In the genomic region with DNA sequence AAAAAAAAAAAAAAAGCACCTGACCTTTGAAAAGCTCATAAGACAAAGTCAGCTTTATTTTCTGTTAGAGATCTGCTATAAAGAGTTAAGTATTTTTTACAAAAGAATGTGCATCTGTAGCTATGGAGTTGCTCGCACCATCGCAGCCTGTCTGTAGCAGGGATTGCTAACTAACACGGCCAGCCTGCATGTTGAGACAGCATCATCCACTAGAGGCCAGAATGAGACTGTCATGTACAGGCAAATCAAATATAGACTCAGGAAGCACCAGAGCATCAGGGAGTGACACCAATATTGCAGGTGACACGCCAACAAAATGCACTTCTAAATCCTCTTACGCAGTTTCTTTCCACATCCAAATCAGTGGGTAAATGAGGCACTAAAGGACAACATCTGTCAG, we compare ENCODE assay signal across 8 cellular contexts.
DNase-seq lines count a peak whose midpoint lies in the region; ATAC-seq, FAIRE-seq and TF ChIP-seq lines count a peak whose summit lies in the region.

No MANE protein-coding gene starts in this region.

- H2BK15ac ChIP-seq in H1 (ENCODE audit: low read length): 0 out of 2 replicates have a peak overlapping the region, but pooled peaks have one; percentile 47
- H2BK15ac ChIP-seq in mesenchymal stem cell (ENCODE audit: low read depth, poor library complexity, severe bottlenecking): no peak overlapping the region

- no peak overlapping the region for H3K56ac ChIP-seq in H1 (replicated peaks; ENCODE audit: insufficient read length, low read depth, low read length)

- 84% methylated on average over 5 of the region's 5 CpGs; no CpG with 5 or more reads in 1 of the 2 experiments for WGBS in H1 (ENCODE audit: extremely low coverage in 1 of 2, insufficient coverage in 1 of 2, insufficient read length in 1 of 2, insufficient replicate concordance in 2 of 2, low coverage in 1 of 2, low lambda C conversion rate in 2 of 2, missing lambda C conversion rate in 1 of 2), 2 experiments
- WGBS in mesenchymal stem cell: 73% methylated on average over 3 of the region's 5 CpGs

- H2AFZ ChIP-seq in H1 (ENCODE audit: low read length) (no peak overlapping the region), mesenchymal stem cell (ENCODE audit: low read depth, low read length) (no peak overlapping the region)

- no peaks in the 10 kb centered on the region for H3K27me3 Mint-ChIP-seq in activated T-cell treated with anti-CD3 and anti-CD28 coated beads, Interleukin-2, amount 50 U/mL, for 24 hours

- no peak overlapping the region for H3K4me2 ChIP-seq in H1 (ENCODE audit: insufficient read depth in 1 of 2, low read depth in 2 of 2, low read length in 2 of 2)
- H3K4me2 ChIP-seq in mesenchymal stem cell (ENCODE audit: low read length, poor library complexity, severe bottlenecking): no peak overlapping the region

- no peak overlapping the region for H3K4me3 ChIP-seq in H1 (ENCODE audit: extremely low read depth in 1 of 4, insufficient read depth in 2 of 4, low read depth in 3 of 4, low read length in 4 of 4)
- H3K4me3 ChIP-seq in mesenchymal stem cell (ENCODE audit: insufficient read depth in 1 of 2, low read depth in 1 of 2, low read length in 2 of 2): no peak overlapping the region

- intact Hi-C loops in Right ventricle myocardium inferior (cut with DNase I): loop anchor here (5.0 kb wide), 1 partner anchor 448 kb away; no protein-coding TSS in a partner anchor
- intact Hi-C loops in cardiac septum (cut with DNase I): loop anchor here (1.0 to 5.0 kb wide), 2 partner anchors 345 to 403 kb away; no protein-coding TSS in a partner anchor

- FAIRE-seq in H1 (lab: Jason Lieb, UNC): peak; percentile 55

- H3K18ac ChIP-seq in H1 (ENCODE audit: extremely low read depth, low read length) (no peak overlapping the region), mesenchymal stem cell (ENCODE audit: low read depth in 1 of 2, low read length in 2 of 2) (no peak overlapping the region)

- peak; percentile 45 to 61 (median 45) for TF ChIP-seq CTCF in H1 (IDR thresholded peaks at IDR 0.05; ENCODE audit: control extremely low read depth in 1 of 3, insufficient read depth in 1 of 3, low read depth in 1 of 3, low read length in 3 of 3)

- peak; percentile 85 for ATAC-seq in Right ventricle myocardium inferior
- ATAC-seq in HG02571 (IDR thresholded peaks at IDR 0.05; ENCODE audit: unreplicated experiment): no peak

- H2BK120ac ChIP-seq in H1 (replicated peaks; ENCODE audit: low read depth, low read length): no peak overlapping the region
- H2BK120ac ChIP-seq in mesenchymal stem cell (ENCODE audit: low read depth, low read length): no peak overlapping the region

- no peaks in the 10 kb centered on the region for H4K20me1 ChIP-seq in H1 (replicated peaks in 1 of 2; ENCODE audit: control insufficient read depth in 1 of 2, insufficient read depth in 2 of 2, low read length in 2 of 2)

- peak; percentile 69 to 76 for TF ChIP-seq RAD21 in H1 (IDR thresholded peaks at IDR 0.05 in 1 of 2, conservative IDR thresholded peaks at IDR 0.05 in 1 of 2; ENCODE audit: low read depth in 2 of 2, low read length in 2 of 2)

- H2BK20ac ChIP-seq in H1 (ENCODE audit: low read length): no peak overlapping the region

- H4K91ac ChIP-seq in H1 (replicated peaks; ENCODE audit: insufficient read length, low read length) (no peak overlapping the region), mesenchymal stem cell (ENCODE audit: low read length) (no peak overlapping the region)

- no peak overlapping the region for H3K4ac ChIP-seq in H1 (replicated peaks; ENCODE audit: insufficient read length, low read depth, low read length)
- H3K4ac ChIP-seq in mesenchymal stem cell (ENCODE audit: low read depth in 1 of 2, low read length in 2 of 2): no peak overlapping the region

- CTCF ChIA-PET in H1 (lab: Charles Lee; ENCODE audit: partially characterized antibody): interaction anchor here (0.7 to 2.1 kb wide), 11 partner anchors 13 to 445 kb away, joined by 3 to 6 read pairs (median 3); no protein-coding TSS in a partner anchor

- H3K4me3 Mint-ChIP-seq in activated T-cell treated with anti-CD3 and anti-CD28 coated beads, Interleukin-2, amount 50 U/mL, for 24 hours: no peak overlapping the region

- H3K14ac ChIP-seq in H1 (ENCODE audit: insufficient read length): no peak overlapping the region
- H3K14ac ChIP-seq in mesenchymal stem cell (ENCODE audit: low read length in 2 of 2): no peak overlapping the region

- H2BK12ac ChIP-seq in H1 (ENCODE audit: low read depth, low read length) (no peak overlapping the region), mesenchymal stem cell (ENCODE audit: low read length in 2 of 2) (no peak overlapping the region)

- H3K27me3 ChIP-seq in H1 (replicated peaks in 1 of 4; ENCODE audit: control insufficient read depth in 3 of 4, extremely low read depth in 1 of 4, insufficient read depth in 3 of 4, low read length in 3 of 4): no peaks in the 10 kb centered on the region
- H3K27me3 ChIP-seq in mesenchymal stem cell (ENCODE audit: control insufficient read depth in 1 of 2, insufficient read depth in 1 of 2, low read length in 2 of 2): peaks cover 6 to 48% of the 10 kb centered on the region in 2 experiments

- no peaks in the 10 kb centered on the region for H3K9me3 Mint-ChIP-seq in activated T-cell treated with anti-CD3 and anti-CD28 coated beads, Interleukin-2, amount 50 U/mL, for 24 hours

- no peaks in the 10 kb centered on the region for H3K36me3 ChIP-seq in H1 (ENCODE audit: control insufficient read depth in 2 of 4, insufficient read depth in 4 of 4, low read length in 3 of 4)
- H3K36me3 ChIP-seq in mesenchymal stem cell (ENCODE audit: control insufficient read depth in 1 of 2, insufficient read depth in 2 of 2, low read depth in 1 of 2, low read length in 2 of 2): no peaks in the 10 kb centered on the region

- H3K9me3 ChIP-seq in H1 (ENCODE audit: insufficient read depth in 2 of 2, low read depth in 1 of 2, low read length in 1 of 2) (no peaks in the 10 kb centered on the region), mesenchymal stem cell (ENCODE audit: control insufficient read depth, low read length) (no peaks in the 10 kb centered on the region)

- no peaks in the 10 kb centered on the region for H3K4me1 Mint-ChIP-seq in activated T-cell treated with anti-CD3 and anti-CD28 coated beads, Interleukin-2, amount 50 U/mL, for 24 hours (ENCODE audit: low read depth)

- H4K8ac ChIP-seq in H1 (ENCODE audit: extremely low read depth, insufficient read depth, low read length): no peak overlapping the region
- H4K8ac ChIP-seq in mesenchymal stem cell (ENCODE audit: low read length): no peak overlapping the region

- H3K23ac ChIP-seq in H1 (ENCODE audit: insufficient read length): no peak overlapping the region
- H3K23ac ChIP-seq in mesenchymal stem cell (ENCODE audit: low read length in 2 of 2): no peak overlapping the region

- POLR2A ChIA-PET in H1 (lab: Charles Lee; ENCODE audit: partially characterized antibody): no interaction called here

- H2AK5ac ChIP-seq in H1 (ENCODE audit: low read depth, low read length): no peak overlapping the region
- H2AK5ac ChIP-seq in mesenchymal stem cell (ENCODE audit: low read length, severe bottlenecking): no peak overlapping the region

- H3K23me2 ChIP-seq in H1 (ENCODE audit: low read depth, low read length): no peaks in the 10 kb centered on the region

- H3K27ac Mint-ChIP-seq in activated T-cell treated with anti-CD3 and anti-CD28 coated beads, Interleukin-2, amount 50 U/mL, for 24 hours: no peak overlapping the region

- no peak for DNase-seq in Right ventricle myocardium inferior (ENCODE audit: missing footprints)
- no peak for DNase-seq in cardiac septum (ENCODE audit: low spot score)
- peak; percentile 34 for DNase-seq in NCI-H748 treated with DMSO at 0.1 percent for 48 hours (lab: John Stamatoyannopoulos, UW)
- no peak for DNase-seq in H1 (ENCODE audit: low read depth in 1 of 2, low spot score in 2 of 2)
- peak; percentile 26 for DNase-seq in mesenchymal stem cell
- no peak for DNase-seq in stimulated activated CD4-positive, alpha-beta T cell treated with anti-CD3 and anti-CD28 coated beads, Interleukin-12 subunit alpha, Interleukin-12 subunit beta, amount 100 ng/mL, for 4 hours
- no peak for DNase-seq in activated T-cell treated with anti-CD3 and anti-CD28 coated beads, Interleukin-2, amount 50 U/mL, for 24 hours

- no peak overlapping the region for H4K5ac ChIP-seq in H1 (ENCODE audit: insufficient read length, low read depth, low read length)

- no peaks in the 10 kb centered on the region for H3K36me3 Mint-ChIP-seq in activated T-cell treated with anti-CD3 and anti-CD28 coated beads, Interleukin-2, amount 50 U/mL, for 24 hours (ENCODE audit: low read depth)

- H3K79me2 ChIP-seq in H1 (ENCODE audit: control insufficient read depth in 1 of 2, insufficient read depth in 2 of 2, low read length in 2 of 2): no peaks in the 10 kb centered on the region

- H3K9ac ChIP-seq in H1 (replicated peaks in 1 of 4; ENCODE audit: extremely low read depth in 1 of 4, low read depth in 3 of 4, low read length in 3 of 4): no peak overlapping the region
- no peak overlapping the region for H3K9ac ChIP-seq in mesenchymal stem cell (ENCODE audit: low read length)

- no peak for TF ChIP-seq EP300 in H1 (IDR thresholded peaks at IDR 0.05; ENCODE audit: borderline replicate concordance in 1 of 2, low read depth in 2 of 2, low read length in 2 of 2)

- H2BK5ac ChIP-seq in H1 (ENCODE audit: low read depth, low read length) (no peak overlapping the region), mesenchymal stem cell (ENCODE audit: low read depth, low read length, poor library complexity, severe bottlenecking) (no peak overlapping the region)

- H3K4me1 ChIP-seq in H1 (replicated peaks in 1 of 4; ENCODE audit: control insufficient read depth in 3 of 4, insufficient read depth in 4 of 4, low read length in 3 of 4) (peaks cover 0 to 3% (median 2%) of the 10 kb centered on the region in 4 experiments; a peak in 3 of 7 replicates), mesenchymal stem cell (ENCODE audit: control insufficient read depth, insufficient read depth, low read depth, low read length) (peaks cover 4% of the 10 kb centered on the region)

- no peak overlapping the region for H3K27ac ChIP-seq in H1 (ENCODE audit: low read depth, low read length)
- H3K27ac ChIP-seq in mesenchymal stem cell (ENCODE audit: low read length, poor library complexity, severe bottlenecking): no peak overlapping the region

- H3K79me1 ChIP-seq in H1 (ENCODE audit: low read depth, low read length) (no peaks in the 10 kb centered on the region), mesenchymal stem cell (replicated peaks; ENCODE audit: low read length, poor library complexity, severe bottlenecking) (no peaks in the 10 kb centered on the region)

- TF ChIP-seq POLR2A in H1 (IDR thresholded peaks at IDR 0.05; ENCODE audit: control extremely low read depth in 1 of 2, low read depth in 2 of 2, low read length in 2 of 2): no peak

TF ChIP-seq in H1, 55 proteins besides CTCF, POLR2A, EP300 and RAD21 (continues in another document):
- TF ChIP-seq CBX8 (IDR thresholded peaks at IDR 0.05; ENCODE audit: borderline replicate concordance, low read depth, low read length): no peak
- TF ChIP-seq GTF2F1 (IDR thresholded peaks at IDR 0.05; ENCODE audit: borderline replicate concordance, low read depth, low read length): no peak
- no peak for TF ChIP-seq KDM1A (IDR thresholded peaks at IDR 0.05; ENCODE audit: borderline replicate concordance, low read length)
- no peak for TF ChIP-seq CREB1 (IDR thresholded peaks at IDR 0.05)
- no peak for TF ChIP-seq SIRT6 (IDR thresholded peaks at IDR 0.05; ENCODE audit: low read length)
- no peak for TF ChIP-seq RXRA (IDR thresholded peaks at IDR 0.05; ENCODE audit: insufficient read depth, low read depth, low read length)

Comparison
In these comparisons a context has a peak if more than half of its experiments do, and no peak if none do; other contexts are left out.
1. DNase-seq: peak in NCI-H748 treated with DMSO at 0.1 percent for 48 hours (single experiment) and mesenchymal stem cell (single experiment); none in Right ventricle myocardium inferior (single experiment), cardiac septum (single experiment), H1 (0 of 2), stimulated activated CD4-positive, alpha-beta T cell treated with anti-CD3 and anti-CD28 coated beads, Interleukin-12 subunit alpha, Interleukin-12 subunit beta, amount 100 ng/mL, for 4 hours (single experiment) and activated T-cell treated with anti-CD3 and anti-CD28 coated beads, Interleukin-2, amount 50 U/mL, for 24 hours (single experiment).